In the genomic region with DNA sequence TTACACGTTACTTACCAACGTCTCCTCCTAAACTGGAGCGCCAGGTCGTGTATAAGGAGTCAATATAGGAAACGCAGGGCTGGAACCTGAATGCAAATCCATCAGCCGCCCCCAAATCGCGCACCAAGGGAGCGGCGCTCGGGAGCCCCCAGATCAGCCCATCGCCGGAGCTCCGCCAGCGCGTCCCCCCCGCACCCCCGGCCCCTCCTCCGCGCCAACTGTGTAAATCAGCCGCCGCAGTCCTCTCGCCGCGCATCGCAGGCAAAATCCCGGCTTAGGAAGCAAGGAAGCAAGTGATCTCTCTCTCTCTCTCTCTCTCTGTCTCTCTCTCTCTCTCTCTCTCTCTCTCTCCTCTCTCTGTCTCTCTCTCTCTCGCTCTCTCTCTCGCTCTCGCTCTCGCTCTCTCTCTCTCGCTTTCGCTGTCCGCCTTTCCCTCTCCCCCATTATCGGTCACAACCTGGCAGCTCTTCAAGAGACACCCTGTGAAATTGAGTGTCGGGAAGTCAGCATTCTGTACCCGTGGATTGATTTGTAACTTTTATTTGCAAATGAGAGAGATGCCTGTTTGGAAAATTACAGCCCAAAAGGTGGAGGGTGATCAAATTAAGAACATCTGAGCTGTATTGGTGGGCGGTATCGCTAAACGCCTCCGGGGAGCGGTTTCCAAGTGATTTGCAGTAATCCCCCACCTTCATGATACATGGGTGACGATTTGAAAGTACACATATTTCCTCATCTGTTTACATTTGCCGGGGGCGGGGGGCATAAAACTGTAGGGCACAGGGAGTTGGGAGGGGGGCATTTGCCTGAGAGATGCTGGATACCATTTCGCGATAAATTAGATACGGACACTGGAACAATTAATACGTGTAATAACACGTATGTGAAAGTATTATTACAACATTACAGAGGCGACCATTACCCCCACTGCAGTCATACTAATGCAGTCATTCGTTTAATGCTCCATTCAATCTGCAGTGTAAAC, we compare ENCODE assay signal across 8 cellular contexts. TPM values are rescaled to one million over a fixed set of nuclear protein-coding genes. Genes with fewer than 3 reads are reported as not detected.
DNase-seq lines count a peak whose midpoint lies in the region; ATAC-seq and TF ChIP-seq lines count a peak whose summit lies in the region.

No MANE protein-coding gene starts in this region.

- H3K9me3 ChIP-seq in AG04450 (ENCODE audit: control insufficient read depth, insufficient read depth, low read length), result no peaks in the 10 kb centered on the region
- H3K9me3 ChIP-seq in mesodermal cell (ENCODE audit: control insufficient read depth, low read length), result no peaks in the 10 kb centered on the region
- no peaks in the 10 kb centered on the region for H3K9me3 ChIP-seq in uterus

- WGBS in mesodermal cell (ENCODE audit: insufficient coverage in 2 of 2), 2 experiments, result 0% methylated on average over 17 to 22 of the region's 52 CpGs

- H3K4me1 ChIP-seq in mesodermal cell (ENCODE audit: control insufficient read depth, insufficient read depth, low read length, poor library complexity, severe bottlenecking) (peaks cover 6% of the 10 kb centered on the region), uterus (peaks cover 0 to 7% of the 10 kb centered on the region in 2 donors)

- no peaks in the 10 kb centered on the region for H3K36me3 ChIP-seq in mesodermal cell (ENCODE audit: control insufficient read depth, insufficient read depth, low read length)
- no peaks in the 10 kb centered on the region for H3K36me3 ChIP-seq in uterus

- intact Hi-C loops in uterus (cut with DNase I; ENCODE audit: low total_unique reads), result no loop called here

- no peak overlapping the region for H3K27ac ChIP-seq in AG04450 (ENCODE audit: low read depth, low read length)
- H3K27ac ChIP-seq in mesodermal cell (ENCODE audit: low read depth, low read length, severe bottlenecking), result no peak overlapping the region
- H3K27ac ChIP-seq in uterus, result peak overlapping the region; percentile 47 to 52

- POLR2A ChIA-PET in AG04450 (lab: Yijun Ruan, JAX), result no interaction called here

- TF ChIP-seq CTCF in AG04450 (IDR thresholded peaks at IDR 0.05; ENCODE audit: low read depth, low read length) (no peak), LNCaP clone FGC (IDR thresholded peaks at IDR 0.05; ENCODE audit: control insufficient read depth, extremely low read depth, insufficient read depth) (0 out of 2 replicates have a peak, but pooled peaks have one; percentile 5), uterus (IDR thresholded peaks at IDR 0.05) (peak in 2 of 4 experiments; percentile 7 to 45)

- ATAC-seq in GM18502 (IDR thresholded peaks at IDR 0.05; ENCODE audit: poor library complexity, unreplicated experiment), result no peak

- H3K4me3 ChIP-seq in AG04450 (ENCODE audit: low read depth, low read length), result peak overlapping the region; percentile 38
- H3K4me3 ChIP-seq in LNCaP clone FGC (ENCODE audit: low read depth, low read length), result peak overlapping the region; percentile 57
- H3K4me3 ChIP-seq in mesodermal cell (ENCODE audit: extremely low read depth, insufficient read depth, low read length, poor library complexity, severe bottlenecking), result peak overlapping the region; percentile 35
- peak overlapping the region; percentile 31 to 40 for H3K4me3 ChIP-seq in uterus

- H3K27me3 ChIP-seq in AG04450 (ENCODE audit: control insufficient read depth, insufficient read depth, low read length), result peaks cover 38% of the 10 kb centered on the region
- peaks cover 0 to 71% of the 10 kb centered on the region in 2 donors for H3K27me3 ChIP-seq in uterus

- TF ChIP-seq POLR2A in uterus (IDR thresholded peaks at IDR 0.05), result no peak

- no peak for DNase-seq in AG04450 (ENCODE audit: low read depth, low spot score)
- DNase-seq in LNCaP clone FGC (ENCODE audit: low read depth), result no peak
- peak; percentile 55 for DNase-seq in cerebellar cortex (ENCODE audit: low spot score)
- peak; percentile 17 to 61 for DNase-seq in uterus
- DNase-seq in kidney glomerular epithelial cell (lab: John Stamatoyannopoulos, UW), result no peak
- DNase-seq in OCI-M1 (lab: John Stamatoyannopoulos, UW), result no peak

- CTCF ChIA-PET in AG04450 (lab: Charles Lee), result interaction anchor here (1.7 kb wide), 1 partner anchor 10 kb away, joined by 10 read pairs; no protein-coding TSS in a partner anchor

RNA-seq across cellular contexts. Expression of gene SLITRK3, which starts 0.7 kb away (rescaled TPM):
- polyA plus RNA-seq in AG04450 (2011; rRNA removed), result not detected in 2 replicates
- polyA minus RNA-seq in AG04450 (2011; rRNA and poly(A)+ RNA removed), result not detected in 2 replicates
- 0.22 TPM for polyA plus RNA-seq in mesodermal cell (2013, experiment 1 of 2)
- 0.40 TPM for polyA plus RNA-seq in mesodermal cell (2013, experiment 2 of 2)
- total RNA-seq in uterus, result 10 to 100 TPM in 2 of 4 donors, 1 to 10 TPM in 1, under 1 TPM in 1; under 0.01 to 31.7 (median 17.3) TPM

Comparison
In these comparisons a context has a peak if more than half of its experiments do, and no peak if none do; other contexts are left out.
1. DNase-seq: peak in cerebellar cortex (single experiment) and uterus (2 of 2); none in AG04450 (single experiment), LNCaP clone FGC (single experiment), kidney glomerular epithelial cell (single experiment) and OCI-M1 (single experiment).
2. H3K27ac ChIP-seq: peak in uterus (2 of 2); none in AG04450 (single experiment) and mesodermal cell (single experiment).
3. Peak in every context shown above with its lines, with median percentiles within 50 percentile points of each other: H3K4me3 ChIP-seq.